In genomic region chr6:22043284-22043962, GRCh38 we compare ENCODE assay signal across 10 cellular contexts.
DNase-seq lines count a peak whose midpoint lies in the region; ATAC-seq and TF ChIP-seq lines count a peak whose summit lies in the region.
"Had no signal": no experiment of that assay in that cellular context is flagged by ENCODE, and none has a peak within 500 bp of the region (broad histone marks: within the 10 kb centered on the region; RNA-seq: fewer than 3 reads in every experiment).

No MANE protein-coding gene starts in this region.

- peaks cover 49% of the 10 kb centered on the region for H3K36me3 Mint-ChIP-seq in mesothelial cell of epicardium

- H3K9me3 ChIP-seq in upper lobe of right lung: peaks cover 11% of the 10 kb centered on the region

- peaks cover 8% of the 10 kb centered on the region for H3K4me1 ChIP-seq in upper lobe of right lung

- peaks cover 21% of the 10 kb centered on the region for H3K9me3 Mint-ChIP-seq in mesothelial cell of epicardium

- intact Hi-C loops in upper lobe of right lung (cut with DNase I): no loop called here

- no peak overlapping the region for H3K4me3 Mint-ChIP-seq in mesothelial cell of epicardium

- TF ChIP-seq CTCF in epithelial cell of proximal tubule (conservative IDR thresholded peaks at IDR 0.05; ENCODE audit: low read depth, low read length): no peak
- TF ChIP-seq CTCF in mesothelial cell of epicardium (IDR thresholded peaks at IDR 0.05; ENCODE audit: unreplicated experiment): no peak
- TF ChIP-seq CTCF in upper lobe of right lung (IDR thresholded peaks at IDR 0.05): no peak

- H3K27ac ChIP-seq in upper lobe of right lung: peak overlapping the region; percentile 27

- H3K4me3 ChIP-seq in epithelial cell of proximal tubule (ENCODE audit: low read depth, low read length) (peak overlapping the region; percentile 32), upper lobe of right lung (peak overlapping the region; percentile 4)

- no peaks in the 10 kb centered on the region for H3K27me3 Mint-ChIP-seq in mesothelial cell of epicardium (ENCODE audit: low read depth)

- H3K27ac Mint-ChIP-seq in mesothelial cell of epicardium: peak overlapping the region; percentile 67

- H3K36me3 ChIP-seq in upper lobe of right lung: no peaks in the 10 kb centered on the region

- no peaks in the 10 kb centered on the region for H3K27me3 ChIP-seq in upper lobe of right lung

- peak; percentile 45 for DNase-seq in NCI-H2029 treated with DMSO at 0.1 percent for 48 hours (lab: John Stamatoyannopoulos, UW)
- DNase-seq in epithelial cell of proximal tubule (ENCODE audit: low read depth): no peak
- DNase-seq in mesothelial cell of epicardium (ENCODE audit: low spot score in 2 of 2, unreplicated experiment in 2 of 2): no peak
- no peak for DNase-seq in upper lobe of right lung
- no peak for DNase-seq in NCI-H128 (lab: John Stamatoyannopoulos, UW; ENCODE audit: unreplicated experiment)
- DNase-seq: cortex of kidney, NCI-H146, RPMI8226 had no signal

- ATAC-seq in upper lobe of right lung (peak; percentile 74), GM21619 (IDR thresholded peaks at IDR 0.05; ENCODE audit: unreplicated experiment) (no peak), HG02885 (IDR thresholded peaks at IDR 0.05; ENCODE audit: poor library complexity, unreplicated experiment) (no peak)

- peaks cover 18% of the 10 kb centered on the region for H3K4me1 Mint-ChIP-seq in mesothelial cell of epicardium
